ENCODE assay signal across 19 cellular contexts in the genomic region with DNA sequence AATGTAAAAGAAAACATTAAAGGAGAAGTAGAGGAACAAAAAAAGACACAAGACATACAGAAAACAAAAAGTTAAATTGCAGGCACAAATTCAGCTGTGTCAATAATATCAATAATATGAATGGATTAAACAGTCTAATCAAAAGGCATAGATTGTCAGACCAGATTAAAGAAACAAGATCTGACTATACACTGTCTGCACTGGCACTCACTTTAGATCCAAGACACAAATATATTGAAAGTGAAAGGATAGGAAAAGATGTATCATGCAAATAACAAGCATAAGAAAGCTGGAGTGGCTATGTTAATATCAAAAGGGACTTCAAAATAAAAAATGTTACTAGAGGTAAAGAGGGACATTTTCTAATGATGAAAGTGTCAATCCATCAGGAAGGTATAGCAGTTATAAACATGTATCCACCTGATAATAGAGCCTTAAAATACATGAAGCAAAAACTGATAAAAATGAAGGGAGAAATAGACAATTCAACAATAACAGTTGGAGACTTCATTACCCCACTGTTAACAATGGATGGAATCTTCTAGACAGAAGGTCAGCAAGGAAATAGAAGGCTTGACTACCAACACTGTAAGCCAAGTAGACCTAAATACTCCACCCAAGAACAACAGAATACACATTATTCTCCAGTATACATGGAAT.
A peak's percentile ranks its signal among the peaks of the same experiment; 100 is the strongest.
DNase-seq lines count a peak whose midpoint lies in the region; ATAC-seq, FAIRE-seq and TF ChIP-seq lines count a peak whose summit lies in the region.
"Had no signal": no experiment of that assay in that cellular context is flagged by ENCODE, and none has a peak within 500 bp of the region (broad histone marks: within the 10 kb centered on the region; RNA-seq: fewer than 3 reads in every experiment).

No MANE protein-coding gene starts in this region.

- no peaks in the 10 kb centered on the region for H3K9me3 Mint-ChIP-seq in activated naive CD4-positive, alpha-beta T cell treated with anti-CD3 and anti-CD28 coated beads, Interleukin-2, amount 50 U/mL, for 72 hours
- H3K9me3 Mint-ChIP-seq in activated T-helper 17 cell treated with anti-CD3 and anti-CD28 coated beads, Interleukin-2, amount 50 U/mL, for 72 hours = no peaks in the 10 kb centered on the region
- H3K9me3 Mint-ChIP-seq in memory B cell = no peaks in the 10 kb centered on the region
- H3K9me3 Mint-ChIP-seq: HFFc6 had no signal

- H3K27me3 Mint-ChIP-seq in activated T-helper 17 cell treated with anti-CD3 and anti-CD28 coated beads, Interleukin-2, amount 50 U/mL, for 72 hours = no peaks in the 10 kb centered on the region
- H3K27me3 Mint-ChIP-seq in memory B cell = no peaks in the 10 kb centered on the region

- H3K4me3 Mint-ChIP-seq in activated T-helper 17 cell treated with anti-CD3 and anti-CD28 coated beads, Interleukin-2, amount 50 U/mL, for 72 hours = no peak overlapping the region
- no peak overlapping the region for H3K4me3 Mint-ChIP-seq in memory B cell
- H3K4me3 Mint-ChIP-seq: CD8-positive, alpha-beta T cell; HFFc6 had no signal

- peak; percentile 55 to 66 for ATAC-seq in activated naive CD4-positive, alpha-beta T cell treated with anti-CD3 and anti-CD28 coated beads, Interleukin-2, amount 50 U/mL, for 72 hours
- ATAC-seq in activated T-helper 17 cell treated with anti-CD3 and anti-CD28 coated beads, Interleukin-2, amount 50 U/mL, for 72 hours (replicated peaks) = no peak
- ATAC-seq in memory B cell (ENCODE audit: low read depth) (peak; percentile 45), HG02870 (IDR thresholded peaks at IDR 0.05; ENCODE audit: unreplicated experiment) (no peak)
- ATAC-seq: CD8-positive, alpha-beta T cell had no signal

- no peak for DNase-seq in activated naive CD4-positive, alpha-beta T cell treated with anti-CD3 and anti-CD28 coated beads, Interleukin-2, amount 50 U/mL, for 72 hours (ENCODE audit: low spot score in 2 of 2)
- no peak for DNase-seq in activated naive CD4-positive, alpha-beta T cell treated with anti-CD3 and anti-CD28 coated beads, Interleukin-2, amount 50 U/mL, for 16 hours
- DNase-seq in GM12891 (ENCODE audit: insufficient read length, low spot score) (no peak), memory B cell (ENCODE audit: low spot score in 2 of 2) (no peak), NCI-H146 treated with DMSO at 0.1 percent for 48 hours (lab: John Stamatoyannopoulos, UW; ENCODE audit: unreplicated experiment) (no peak), NCI-H1092 treated with DMSO at 0.1 percent for 48 hours (lab: John Stamatoyannopoulos, UW) (no peak)
- DNase-seq: CD8-positive, alpha-beta T cell; DMS79 treated with DMSO at 0.1 percent for 48 hours; HFFc6; KG1; NCI-H1048; NCI-H146; NCI-H2081 treated with DMSO at 0.1 percent for 48 hours; NCI-H510A; NCI-H82; PC-9 had no signal

- H3K27ac Mint-ChIP-seq in activated naive CD4-positive, alpha-beta T cell treated with anti-CD3 and anti-CD28 coated beads, Interleukin-2, amount 50 U/mL, for 72 hours = no peak overlapping the region
- peak overlapping the region; percentile 67 for H3K27ac Mint-ChIP-seq in activated T-helper 17 cell treated with anti-CD3 and anti-CD28 coated beads, Interleukin-2, amount 50 U/mL, for 72 hours
- H3K27ac Mint-ChIP-seq in memory B cell = peak overlapping the region; percentile 32
- H3K27ac Mint-ChIP-seq: HFFc6 had no signal

- no peak for TF ChIP-seq POLR2A in GM12891 (IDR thresholded peaks at IDR 0.05; ENCODE audit: low read depth, low read length)

- H3K4me1 Mint-ChIP-seq in activated T-helper 17 cell treated with anti-CD3 and anti-CD28 coated beads, Interleukin-2, amount 50 U/mL, for 72 hours = peaks cover 20% of the 10 kb centered on the region
- peaks cover 19% of the 10 kb centered on the region for H3K4me1 Mint-ChIP-seq in memory B cell

- peaks cover 0 to 24% of the 10 kb centered on the region in 2 donors for H3K36me3 Mint-ChIP-seq in activated naive CD4-positive, alpha-beta T cell treated with anti-CD3 and anti-CD28 coated beads, Interleukin-2, amount 50 U/mL, for 72 hours
- peaks cover 14% of the 10 kb centered on the region for H3K36me3 Mint-ChIP-seq in activated T-helper 17 cell treated with anti-CD3 and anti-CD28 coated beads, Interleukin-2, amount 50 U/mL, for 72 hours (ENCODE audit: low read depth)
- H3K36me3 Mint-ChIP-seq in memory B cell = peaks cover 3% of the 10 kb centered on the region

- peak; percentile 57 for FAIRE-seq in GM12891 (lab: Jason Lieb, UNC)
- FAIRE-seq: H1 had no signal

TF ChIP-seq in GM12891, 5 proteins besides CTCF, POLR2A, EP300 and RAD21:
- TF ChIP-seq PAX5 (IDR thresholded peaks at IDR 0.05; ENCODE audit: insufficient read depth, low read length, severe bottlenecking) (no peak), TAF1 (IDR thresholded peaks at IDR 0.05; ENCODE audit: low read depth, low read length) (no peak), SPI1 (IDR thresholded peaks at IDR 0.05; ENCODE audit: low read depth, low read length) (no peak), POU2F2 (IDR thresholded peaks at IDR 0.05; ENCODE audit: low read depth, low read length) (no peak), POLR2AphosphoS5 (IDR thresholded peaks at IDR 0.05; ENCODE audit: low read depth, low read length) (no peak)

Comparison
In these comparisons a context has a peak if more than half of its experiments do, and no peak if none do; other contexts are left out.
1. ATAC-seq: peak in activated naive CD4-positive, alpha-beta T cell treated with anti-CD3 and anti-CD28 coated beads, Interleukin-2, amount 50 U/mL, for 72 hours (2 of 2) and memory B cell (single experiment); none in activated T-helper 17 cell treated with anti-CD3 and anti-CD28 coated beads, Interleukin-2, amount 50 U/mL, for 72 hours (single experiment) and HG02870 (single experiment).
2. H3K27ac Mint-ChIP-seq: peak in activated T-helper 17 cell treated with anti-CD3 and anti-CD28 coated beads, Interleukin-2, amount 50 U/mL, for 72 hours (single experiment) and memory B cell (single experiment); none in activated naive CD4-positive, alpha-beta T cell treated with anti-CD3 and anti-CD28 coated beads, Interleukin-2, amount 50 U/mL, for 72 hours (0 of 2).